28 cellular contexts compared by ENCODE assay signal in genomic region chr15:91593653-91594052, GRCh38.
"Had no signal": no experiment of that assay in that cellular context is flagged by ENCODE, and none has a peak within 500 bp of the region (broad histone marks: within the 10 kb centered on the region; RNA-seq: fewer than 3 reads in every experiment).

No MANE protein-coding gene starts in this region.

- DNase-seq: Kasumi-1, KBM-7, MG63, MV-4-11, NCI-H1092, NCI-H1105, NCI-H1417 treated with DMSO at 0.1 percent for 48 hours, NCI-H1436 treated with DMSO at 0.1 percent for 48 hours, NCI-H1694 treated with DMSO at 0.1 percent for 48 hours, NCI-H187 treated with DMSO at 0.1 percent for 48 hours, NCI-H2029, NCI-H2081, NCI-H2171 treated with DMSO at 0.1 percent for 48 hours, NCI-H2227 treated with DMSO at 0.1 percent for 48 hours, NCI-H345, NCI-H446, NCI-H510A treated with DMSO at 0.1 percent for 48 hours, NCI-H524 treated with DMSO at 0.1 percent for 48 hours, NCI-H774, Peyer's patch, SHP77, SIG-M5, SJCRH30, T-cell had no signal

- H3K4me1 ChIP-seq: Peyer's patch, SJCRH30 had no signal

- H3K36me3 Mint-ChIP-seq: T-cell had no signal

- H3K9me3 ChIP-seq: MG63, Peyer's patch, SJCRH30 had no signal

- H3K4me3 ChIP-seq: MG63, Peyer's patch, SJCRH30, SK-N-MC had no signal

- H3K36me3 ChIP-seq: MG63, Peyer's patch, SJCRH30 had no signal

- H3K4me1 Mint-ChIP-seq: T-cell had no signal

- H3K27ac ChIP-seq: Peyer's patch, RWPE1, SJCRH30, SK-N-MC had no signal

- H3K4me3 Mint-ChIP-seq: T-cell had no signal

- ATAC-seq: Right ventricle myocardium inferior, SK-N-SH treated with all-trans-retinoic acid at 6 μM for 48 hours, T-cell had no signal

- H3K27ac Mint-ChIP-seq: T-cell had no signal

- H3K27me3 ChIP-seq: MG63, Peyer's patch, SJCRH30 had no signal

- H3K9me3 Mint-ChIP-seq: T-cell had no signal
